Comparison of ENCODE assay signal across 8 cellular contexts in genomic region chr16:33913601-33914000, GRCh38.
DNase-seq lines count a peak whose midpoint lies in the region; ATAC-seq and TF ChIP-seq lines count a peak whose summit lies in the region.
"Not testable (repeated sequence)": the region's sequence is repeated elsewhere in the genome, so short reads cannot be mapped to it uniquely, and the experiment has no call there.

No MANE protein-coding gene starts in this region.

- not testable (repeated sequence) for H3K27me3 ChIP-seq in WERI-Rb-1 (ENCODE audit: insufficient read depth, low read depth, severe bottlenecking)

- DNase-seq in DMS 273 (lab: John Stamatoyannopoulos, UW; ENCODE audit: unreplicated experiment): peak; percentile 39
- DNase-seq in LNCaP clone FGC (ENCODE audit: low read depth): not testable (repeated sequence)
- peak; percentile 0 for DNase-seq in NCI-H82 (lab: John Stamatoyannopoulos, UW)
- peak; percentile 50 to 55 for DNase-seq in SHP77 (lab: John Stamatoyannopoulos, UW)
- peak; percentile 11 for DNase-seq in WERI-Rb-1
- DNase-seq in Right ventricle myocardium inferior (ENCODE audit: missing footprints): peak; percentile 15
- DNase-seq in ureter (ENCODE audit: low spot score): peak; percentile 43

- H3K27ac ChIP-seq in 22Rv1, WERI-Rb-1: not testable (repeated sequence)

- peak; percentile 41 for TF ChIP-seq CTCF in 22Rv1 (IDR thresholded peaks at IDR 0.05)
- TF ChIP-seq CTCF in LNCaP clone FGC (IDR thresholded peaks at IDR 0.05; ENCODE audit: control insufficient read depth, extremely low read depth, insufficient read depth): peak; percentile 45; the same call in 1 of the 2 replicates
- not testable (repeated sequence) for TF ChIP-seq CTCF in WERI-Rb-1 (IDR thresholded peaks at IDR 0.05; ENCODE audit: low read depth, low read length)

- intact Hi-C loops in Right ventricle myocardium inferior (cut with DNase I): not testable (repeated sequence)

- not testable (repeated sequence) for H3K4me3 ChIP-seq in LNCaP clone FGC (ENCODE audit: low read depth, low read length); WERI-Rb-1 (ENCODE audit: low read depth, low read length)

- ATAC-seq in Right ventricle myocardium inferior: not testable (repeated sequence)

- not testable (repeated sequence) for H3K9me3 ChIP-seq in WERI-Rb-1 (ENCODE audit: severe bottlenecking)

- not testable (repeated sequence) for H3K36me3 ChIP-seq in WERI-Rb-1
